Comparison of ENCODE assay signal across 32 cellular contexts in the genomic region with DNA sequence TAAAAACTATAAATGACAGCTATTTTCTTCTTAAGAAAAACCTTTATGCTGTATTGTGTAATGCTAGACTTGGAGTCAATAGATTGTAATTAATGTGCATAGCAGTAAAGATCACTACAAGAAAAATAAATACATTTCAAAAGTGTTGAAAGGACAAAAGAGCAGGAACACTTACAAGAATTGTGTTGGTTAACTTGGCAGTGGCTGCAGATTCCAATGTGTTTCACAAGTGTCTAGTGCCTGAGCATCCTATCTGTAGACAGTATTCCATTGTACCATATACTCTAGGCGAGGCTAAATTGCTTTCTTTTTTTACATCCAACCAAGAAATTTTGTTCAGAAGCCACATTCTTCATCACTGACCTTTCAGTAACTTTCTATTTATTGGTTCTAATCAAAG.
A peak's percentile ranks its signal among the peaks of the same experiment; 100 is the strongest.
DNase-seq lines count a peak whose midpoint lies in the region; ATAC-seq and TF ChIP-seq lines count a peak whose summit lies in the region.
"Had no signal": no experiment of that assay in that cellular context is flagged by ENCODE, and none has a peak within 500 bp of the region (broad histone marks: within the 10 kb centered on the region; RNA-seq: fewer than 3 reads in every experiment).

No MANE protein-coding gene starts in this region.

- peak; percentile 32 for DNase-seq in LHCN-M2 (ENCODE audit: low read depth)
- peak; percentile 58 for DNase-seq in astrocyte of the hippocampus (ENCODE audit: low read depth, low spot score)
- DNase-seq in fibroblast of villous mesenchyme (ENCODE audit: low read depth) = peak; percentile 25
- DNase-seq in skeletal muscle cell (ENCODE audit: low read depth) = peak; percentile 67
- no peak for DNase-seq in left ventricle myocardium superior
- DNase-seq in T-helper 2 cell = no peak
- DNase-seq: activated CD4-positive, alpha-beta T cell treated with anti-CD3 and anti-CD28 coated beads for 4 hours; activated CD8-positive, alpha-beta T cell treated with anti-CD3 and anti-CD28 coated beads, Interleukin-2, amount 10 ng/mL, durations not matched to agents 7 days and 5 days; activated naive CD4-positive, alpha-beta T cell treated with anti-CD3 and anti-CD28 coated beads, Interleukin-2, amount 10 ng/mL, durations not matched to agents 7 days and 5 days; amniotic stem cell; colonic mucosa; COR-L47; effector memory CD4-positive, alpha-beta T cell; erythroblast; gastrocnemius medialis; kidney glomerular epithelial cell; NCI-H1092; NCI-H187 treated with DMSO at 0.1 percent for 48 hours; NCI-H748 treated with DMSO at 0.1 percent for 48 hours; retina; Right ventricle myocardium superior; stimulated activated naive CD8-positive, alpha-beta T cell treated with anti-CD3 and anti-CD28 coated beads, Interleukin-15, amount 100 ng/mL, for 72 hours; T1000; uterus; WERI-Rb-1 had no signal

- H3K4me3 ChIP-seq in fibroblast of villous mesenchyme (ENCODE audit: low read depth, low read length) = no peak overlapping the region
- no peak overlapping the region for H3K4me3 ChIP-seq in skeletal muscle cell (ENCODE audit: low read depth, low read length)
- H3K4me3 ChIP-seq: BLaER1, colonic mucosa, gastrocnemius medialis, GM12878, lung, thoracic aorta, uterus had no signal

- ATAC-seq in GM18519 (IDR thresholded peaks at IDR 0.05; ENCODE audit: low FRiP score, unreplicated experiment) (no peak), left ventricle myocardium superior (no peak)
- ATAC-seq: activated CD8-positive, alpha-beta T cell treated with anti-CD3 and anti-CD28 coated beads, Interleukin-2, amount 10 ng/mL, durations not matched to agents 7 days and 5 days; activated T-helper 17 cell treated with anti-CD3 and anti-CD28 coated beads, Interleukin-2, amount 50 U/mL, for 72 hours; gastrocnemius medialis; GM12878; natural killer cell treated with Interleukin-12 subunit alpha and Interleukin-12 subunit beta and Interleukin-15 and Interleukin-18, amount 100 ng/mL, for 72 hours; stimulated activated naive CD8-positive, alpha-beta T cell treated with anti-CD3 and anti-CD28 coated beads, Interleukin-15, amount 100 ng/mL, for 72 hours had no signal

- intact Hi-C loops in left ventricle myocardium superior (cut with micrococcal nuclease) = no loop called here

- TF ChIP-seq CTCF in fibroblast of villous mesenchyme (IDR thresholded peaks at IDR 0.05; ENCODE audit: insufficient read depth, low read depth, low read length) = no peak

Comparison
In these comparisons a context has a peak if more than half of its experiments do, and no peak if none do; other contexts are left out.
1. DNase-seq: peak in LHCN-M2 (single experiment), astrocyte of the hippocampus (single experiment), fibroblast of villous mesenchyme (single experiment) and skeletal muscle cell (single experiment); none in left ventricle myocardium superior (single experiment) and T-helper 2 cell (0 of 5).